23 cellular contexts compared by ENCODE assay signal in the genomic region with DNA sequence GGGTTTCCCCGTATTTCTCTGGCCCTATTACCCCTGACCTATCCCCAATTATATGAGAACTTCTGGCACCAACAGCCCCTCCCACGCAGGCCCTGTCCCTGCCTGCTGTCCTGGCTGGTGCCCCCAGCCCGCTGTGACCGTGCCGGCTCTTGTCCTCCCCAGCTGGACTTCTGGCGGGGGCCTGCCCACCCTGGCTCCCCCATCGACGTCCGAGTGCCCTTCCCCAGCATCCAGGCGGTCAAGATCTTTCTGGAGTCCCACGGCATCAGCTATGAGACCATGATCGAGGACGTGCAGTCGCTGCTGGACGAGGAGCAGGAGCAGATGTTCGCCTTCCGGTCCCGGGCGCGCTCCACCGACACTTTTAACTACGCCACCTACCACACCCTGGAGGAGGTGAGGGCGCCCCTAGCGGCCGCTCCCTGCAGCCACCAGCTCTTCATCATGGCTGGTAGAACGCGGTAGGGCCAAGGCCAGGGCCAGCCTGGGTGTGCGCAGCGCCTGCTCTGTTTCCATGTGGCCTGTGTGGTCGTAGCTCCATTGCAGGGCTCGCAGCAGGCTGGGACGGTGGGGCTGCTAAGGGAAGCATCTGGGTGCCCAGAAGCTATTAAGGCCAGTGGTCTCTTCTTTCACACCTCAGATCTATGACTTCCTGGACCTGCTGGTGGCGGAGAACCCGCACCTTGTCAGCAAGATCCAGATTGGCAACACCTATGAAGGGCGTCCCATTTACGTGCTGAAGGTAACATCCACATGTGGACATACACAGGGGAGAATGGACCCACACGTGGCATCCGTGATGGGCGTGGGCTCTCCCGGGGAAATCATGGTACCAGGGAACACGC. TPM values are rescaled to one million over a fixed set of nuclear protein-coding genes. Genes with fewer than 3 reads are reported as not detected.
DNase-seq lines count a peak whose midpoint lies in the region; ATAC-seq and TF ChIP-seq lines count a peak whose summit lies in the region.
"Had no signal": no experiment of that assay in that cellular context is flagged by ENCODE, and none has a peak within 500 bp of the region (broad histone marks: within the 10 kb centered on the region; RNA-seq: fewer than 3 reads in every experiment).

No MANE protein-coding gene starts in this region.

- H3K4me2 ChIP-seq in SK-N-SH = no peak overlapping the region

- TF ChIP-seq CTCF in SK-N-SH (IDR thresholded peaks at IDR 0.05) = 0 out of 2 replicates have a peak, but pooled peaks have one; percentile 11
- TF ChIP-seq CTCF in astrocyte of the cerebellum (IDR thresholded peaks at IDR 0.05; ENCODE audit: low read depth, low read length, missing control alignments) = peak; percentile 29
- peak; percentile 16 for TF ChIP-seq CTCF in progenitor cell of endocrine pancreas (IDR thresholded peaks at IDR 0.05; ENCODE audit: unreplicated experiment)

- peaks cover 17% of the 10 kb centered on the region for H3K4me1 Mint-ChIP-seq in progenitor cell of endocrine pancreas (ENCODE audit: low read depth)
- H3K4me1 Mint-ChIP-seq: activated T-helper 17 cell treated with anti-CD3 and anti-CD28 coated beads, Interleukin-2, amount 50 U/mL, for 72 hours; stimulated activated naive B cell treated with anti-CD40 and anti-IgM and Interleukin-4, amounts not matched to agents 10 μg/mL and 1 μg/mL and 100 μg/mL, for 72 hours had no signal

- no peaks in the 10 kb centered on the region for H3K27me3 Mint-ChIP-seq in progenitor cell of endocrine pancreas
- H3K27me3 Mint-ChIP-seq: activated CD8-positive, alpha-beta T cell treated with anti-CD3 and anti-CD28 coated beads for 36 hours; activated T-helper 17 cell treated with anti-CD3 and anti-CD28 coated beads, Interleukin-2, amount 50 U/mL, for 72 hours; CD4-positive, alpha-beta T cell had no signal

- H3K9me2 ChIP-seq in SK-N-SH = no peaks in the 10 kb centered on the region

- WGBS in SK-N-SH (ENCODE audit: low lambda C conversion rate) = 93% methylated on average over 41 of the region's 41 CpGs

- H3K9me3 ChIP-seq in SK-N-SH = no peaks in the 10 kb centered on the region
- H3K9me3 ChIP-seq: esophagus squamous epithelium, prostate gland, transverse colon had no signal

- no peaks in the 10 kb centered on the region for H3K27me3 ChIP-seq in SK-N-SH (ENCODE audit: insufficient read depth)
- H3K27me3 ChIP-seq: esophagus squamous epithelium, heart right ventricle, transverse colon had no signal

- H3K79me2 ChIP-seq in SK-N-SH (ENCODE audit: insufficient read depth) = no peaks in the 10 kb centered on the region

- H3K36me3 ChIP-seq in SK-N-SH (replicated peaks in 1 of 2; ENCODE audit: control insufficient read depth in 1 of 2, insufficient read depth in 2 of 2, low read length in 1 of 2) = no peaks in the 10 kb centered on the region
- H3K36me3 ChIP-seq: esophagus squamous epithelium, heart right ventricle, prostate gland, transverse colon had no signal

- TF ChIP-seq EP300 in SK-N-SH (IDR thresholded peaks at IDR 0.05; ENCODE audit: borderline replicate concordance in 1 of 2, low read depth in 1 of 2, low read length in 1 of 2) = no peak

- POLR2A ChIA-PET in SK-N-SH (lab: Yijun Ruan, JAX) = no interaction called here

- H3F3A ChIP-seq in SK-N-SH (replicated peaks; ENCODE audit: insufficient read depth) = no peaks in the 10 kb centered on the region

- no peak overlapping the region for H3K27ac ChIP-seq in SK-N-SH (ENCODE audit: low read depth in 2 of 2, low read length in 1 of 2)
- H3K27ac ChIP-seq: esophagus squamous epithelium, heart right ventricle, transverse colon, VCaP had no signal

- H3K4me3 ChIP-seq in SK-N-SH (ENCODE audit: low read depth in 2 of 2, low read length in 1 of 2) (no peak overlapping the region), astrocyte of the cerebellum (ENCODE audit: low read depth, low read length) (no peak overlapping the region)
- H3K4me3 ChIP-seq: esophagus squamous epithelium, heart right ventricle, prostate gland, transverse colon had no signal

- peaks cover 4% of the 10 kb centered on the region for H3K9me3 Mint-ChIP-seq in progenitor cell of endocrine pancreas (ENCODE audit: low read depth)

- H2AFZ ChIP-seq in SK-N-SH (ENCODE audit: low read depth) = no peak overlapping the region

- H3K4me3 Mint-ChIP-seq in progenitor cell of endocrine pancreas (ENCODE audit: low read depth) = no peak overlapping the region
- H3K4me3 Mint-ChIP-seq: activated CD8-positive, alpha-beta T cell treated with anti-CD3 and anti-CD28 coated beads for 36 hours; activated T-helper 17 cell treated with anti-CD3 and anti-CD28 coated beads, Interleukin-2, amount 50 U/mL, for 72 hours; CD4-positive, alpha-beta T cell; stimulated activated naive B cell treated with anti-CD40 and anti-IgM and Interleukin-4, amounts not matched to agents 10 μg/mL and 1 μg/mL and 100 μg/mL, for 72 hours had no signal

- ATAC-seq in SK-N-SH treated with all-trans-retinoic acid at 6 μM for 48 hours = no peak
- ATAC-seq: activated CD8-positive, alpha-beta T cell treated with anti-CD3 and anti-CD28 coated beads for 36 hours; activated T-helper 17 cell treated with anti-CD3 and anti-CD28 coated beads, Interleukin-2, amount 50 U/mL, for 72 hours; stimulated activated naive B cell treated with anti-CD40 and anti-IgM and Interleukin-4, amounts not matched to agents 10 μg/mL and 1 μg/mL and 100 μg/mL, for 72 hours had no signal

- H3K9ac ChIP-seq in SK-N-SH = no peak overlapping the region

- in situ Hi-C loops in astrocyte of the cerebellum (cut with HindIII; ENCODE audit: low sequenced_read_pairs) = no loop called here

- H3K27ac Mint-ChIP-seq in progenitor cell of endocrine pancreas = no peak overlapping the region
- H3K27ac Mint-ChIP-seq: activated CD8-positive, alpha-beta T cell treated with anti-CD3 and anti-CD28 coated beads for 36 hours; CD4-positive, alpha-beta T cell; stimulated activated naive B cell treated with anti-CD40 and anti-IgM and Interleukin-4, amounts not matched to agents 10 μg/mL and 1 μg/mL and 100 μg/mL, for 72 hours had no signal

- CTCF ChIA-PET in SK-N-SH (lab: Yijun Ruan, JAX) = interaction anchor here (1.4 kb wide), 1 partner anchor 11 kb away, joined by 5 read pairs; no protein-coding TSS in a partner anchor

- no peaks in the 10 kb centered on the region for H4K20me1 ChIP-seq in SK-N-SH (ENCODE audit: insufficient read depth)

- DNase-seq in SK-N-SH (no peak), astrocyte of the cerebellum (ENCODE audit: low read depth) (no peak), iPS-NIHi7 (ENCODE audit: extremely low spot score) (peak; percentile 69), progenitor cell of endocrine pancreas (ENCODE audit: low spot score, unreplicated experiment) (no peak), DMS53 (lab: John Stamatoyannopoulos, UW) (no peak), hypothalamus (lab: John Stamatoyannopoulos, UW) (no peak), EL (no peak)
- DNase-seq: activated CD8-positive, alpha-beta T cell treated with anti-CD3 and anti-CD28 coated beads for 36 hours; anterior cingulate cortex; CD4-positive, alpha-beta T cell; dermis blood vessel endothelial cell; DMS79; esophagus squamous epithelium; kidney glomerular epithelial cell; NCI-H1105 treated with DMSO at 0.1 percent for 48 hours; stimulated activated CD4-positive, alpha-beta T cell treated with anti-CD3 and anti-CD28 coated beads, Interleukin-12 subunit alpha, Interleukin-12 subunit beta, amount 100 ng/mL, for 4 hours; stimulated activated naive B cell treated with anti-CD40 and anti-IgM and Interleukin-4, amounts not matched to agents 10 μg/mL and 1 μg/mL and 100 μg/mL, for 72 hours; transverse colon had no signal

- TF ChIP-seq RAD21 in SK-N-SH (IDR thresholded peaks at IDR 0.05; ENCODE audit: low read length) = no peak

- H3K4me1 ChIP-seq in SK-N-SH (ENCODE audit: control insufficient read depth in 1 of 2, insufficient read depth in 2 of 2, low read depth in 1 of 2, low read length in 1 of 2) = peaks cover 0 to 20% of the 10 kb centered on the region in 2 experiments; a peak in 1 of 4 replicates
- H3K4me1 ChIP-seq: prostate gland, transverse colon had no signal

- peaks cover under 1% of the 10 kb centered on the region for H3K36me3 Mint-ChIP-seq in progenitor cell of endocrine pancreas (ENCODE audit: insufficient read depth)
- H3K36me3 Mint-ChIP-seq: stimulated activated naive B cell treated with anti-CD40 and anti-IgM and Interleukin-4, amounts not matched to agents 10 μg/mL and 1 μg/mL and 100 μg/mL, for 72 hours had no signal

TF ChIP-seq in SK-N-SH, 30 proteins besides CTCF, POLR2A, EP300 and RAD21 (continues in another document):
- TF ChIP-seq, protein P1, sequence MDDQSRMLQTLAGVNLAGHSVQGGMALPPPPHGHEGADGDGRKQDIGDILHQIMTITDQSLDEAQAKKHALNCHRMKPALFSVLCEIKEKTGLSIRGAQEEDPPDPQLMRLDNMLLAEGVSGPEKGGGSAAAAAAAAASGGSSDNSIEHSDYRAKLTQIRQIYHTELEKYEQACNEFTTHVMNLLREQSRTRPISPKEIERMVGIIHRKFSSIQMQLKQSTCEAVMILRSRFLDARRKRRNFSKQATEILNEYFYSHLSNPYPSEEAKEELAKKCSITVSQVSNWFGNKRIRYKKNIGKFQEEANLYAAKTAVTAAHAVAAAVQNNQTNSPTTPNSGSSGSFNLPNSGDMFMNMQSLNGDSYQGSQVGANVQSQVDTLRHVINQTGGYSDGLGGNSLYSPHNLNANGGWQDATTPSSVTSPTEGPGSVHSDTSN (IDR thresholded peaks at IDR 0.05) = no peak

TF ChIP-seq in SK-N-SH treated with all-trans-retinoic acid at 6 μM for 48 hours, 23 proteins besides CTCF, POLR2A, EP300 and RAD21 (continues in another document):
- TF ChIP-seq ISL1 (CRISPR knock-in tag; IDR thresholded peaks at IDR 0.05) = no peak
- no peak for TF ChIP-seq PPARA (CRISPR knock-in tag; IDR thresholded peaks at IDR 0.05; ENCODE audit: borderline replicate concordance)

RNA-seq across cellular contexts. Expression of a gene that starts 1.4 kb away (rescaled TPM):
- polyA plus RNA-seq in SK-N-SH (2012; rRNA removed) = 0.05 and 0.24 TPM in 2 replicates
- 0.06 and 0.12 TPM in 2 replicates for polyA plus RNA-seq in SK-N-SH (2012; cell fraction: cytosol; rRNA removed)
- 0.19 and 0.36 TPM in 2 replicates for polyA plus RNA-seq in SK-N-SH (2012; cell fraction: nucleus; rRNA removed)
- total RNA-seq in progenitor cell of endocrine pancreas = 17.8 and 23.7 TPM in 2 replicates
- total RNA-seq: activated CD8-positive, alpha-beta T cell treated with anti-CD3 and anti-CD28 coated beads for 36 hours; activated T-helper 17 cell treated with anti-CD3 and anti-CD28 coated beads, Interleukin-2, amount 50 U/mL, for 72 hours; CD4-positive, alpha-beta T cell; dermis blood vessel endothelial cell; esophagus squamous epithelium; transverse colon had no signal

RNA-seq across cellular contexts. Expression of a gene that starts 37.1 kb away (rescaled TPM):
- 0.86 and 1.3 TPM in 2 replicates for polyA plus RNA-seq in SK-N-SH (2012; rRNA removed)
- 0.19 and 0.29 TPM in 2 replicates for polyA plus RNA-seq in SK-N-SH (2012; cell fraction: cytosol; rRNA removed)
- polyA plus RNA-seq in SK-N-SH (2012; cell fraction: nucleus; rRNA removed) = 2.2 and 4.6 TPM in 2 replicates
- not detected in 2 replicates for total RNA-seq in progenitor cell of endocrine pancreas
- total RNA-seq: CD4-positive, alpha-beta T cell; dermis blood vessel endothelial cell; esophagus squamous epithelium; heart right ventricle; transverse colon had no signal

RNA-seq across cellular contexts. Expression of a gene that starts 59.1 kb away (rescaled TPM):
- polyA plus RNA-seq in SK-N-SH (2012; rRNA removed) = 20.9 and 25.8 TPM in 2 replicates
- polyA plus RNA-seq in SK-N-SH (2012; cell fraction: cytosol; rRNA removed) = 20.9 and 23.3 TPM in 2 replicates
- polyA plus RNA-seq in SK-N-SH (2012; cell fraction: nucleus; rRNA removed) = 23.1 and 25.8 TPM in 2 replicates
- total RNA-seq in progenitor cell of endocrine pancreas = 29.3 and 31.8 TPM in 2 replicates
